8 cellular contexts compared by ENCODE assay signal in genomic region chr19:55484571-55485438, GRCh38. TPM values are rescaled to one million over a fixed set of nuclear protein-coding genes. Genes with fewer than 3 reads are reported as not detected.
DNase-seq lines count a peak whose midpoint lies in the region; ATAC-seq, FAIRE-seq and TF ChIP-seq lines count a peak whose summit lies in the region.

A gene with protein sequence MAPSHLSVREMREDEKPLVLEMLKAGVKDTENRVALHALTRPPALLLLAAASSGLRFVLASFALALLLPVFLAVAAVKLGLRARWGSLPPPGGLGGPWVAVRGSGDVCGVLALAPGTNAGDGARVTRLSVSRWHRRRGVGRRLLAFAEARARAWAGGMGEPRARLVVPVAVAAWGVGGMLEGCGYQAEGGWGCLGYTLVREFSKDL (plus strand): TSS chr19:55485188. CDS start chr19:55485709, 521 bp downstream.

- H2BK5ac ChIP-seq in IMR-90 (ENCODE audit: low read depth, low read length, poor library complexity, severe bottlenecking) (peak within 1 kb of the TSS; percentile 68), trophoblast cell (ENCODE audit: low read depth, low read length, poor library complexity) (peak within 1 kb of the TSS; percentile 94)

- H3K27ac Mint-ChIP-seq in activated naive CD4-positive, alpha-beta T cell treated with anti-CD3 and anti-CD28 coated beads, Interleukin-2, amount 50 U/mL, for 24 hours: no peak within 1 kb of the TSS

- H3K4me1 Mint-ChIP-seq in activated naive CD4-positive, alpha-beta T cell treated with anti-CD3 and anti-CD28 coated beads, Interleukin-2, amount 50 U/mL, for 24 hours: peaks cover 8% of the 10 kb centered on the region

- WGBS in IMR-90 (ENCODE audit: extremely low coverage in 2 of 2, insufficient read length in 1 of 2), 2 experiments: 13% methylated on average over 21 of the region's 80 CpGs; no CpG with 5 or more reads in 1 of the 2 experiments
- no CpG with 5 or more reads among the region's 80 CpGs for WGBS in trophoblast cell (ENCODE audit: extremely low coverage, insufficient coverage, insufficient read length)

- peaks cover 2% of the 10 kb centered on the region for H3K36me3 Mint-ChIP-seq in activated naive CD4-positive, alpha-beta T cell treated with anti-CD3 and anti-CD28 coated beads, Interleukin-2, amount 50 U/mL, for 24 hours

- H3K14ac ChIP-seq in IMR-90 (replicated peaks; ENCODE audit: low read depth, low read length) (peak within 1 kb of the TSS; percentile 98), trophoblast cell (ENCODE audit: low read length) (peak within 1 kb of the TSS; percentile 95)

- CTCF ChIA-PET in IMR-90 (lab: Yijun Ruan, JAX): interaction anchor here (0.7 to 1.0 kb wide), 2 partner anchors 17 to 19 kb away, joined by 4 to 6 read pairs; no protein-coding TSS in a partner anchor

- H3K9me3 Mint-ChIP-seq in activated naive CD4-positive, alpha-beta T cell treated with anti-CD3 and anti-CD28 coated beads, Interleukin-2, amount 50 U/mL, for 24 hours: no peaks in the 10 kb centered on the region

- H3K9ac ChIP-seq in IMR-90 (ENCODE audit: low read depth, low read length) (peak within 1 kb of the TSS; percentile 84), trophoblast cell (ENCODE audit: low read length) (peak within 1 kb of the TSS; percentile 86)

- H2BK15ac ChIP-seq in IMR-90 (ENCODE audit: low read depth, low read length): peak within 1 kb of the TSS; percentile 38; the same call in 1 of the 3 replicates

- no peak within 1 kb of the TSS; the same call in 1 of the 2 replicates for H3K56ac ChIP-seq in IMR-90 (ENCODE audit: extremely low read depth, insufficient read depth, low read length)

- TF ChIP-seq RAD21 in IMR-90 (IDR thresholded peaks at IDR 0.05; ENCODE audit: low read length): no peak

- TF ChIP-seq CTCF in IMR-90 (conservative IDR thresholded peaks at IDR 0.05; ENCODE audit: low read depth, low read length): no peak

- peak within 1 kb of the TSS; percentile 86 for H2BK120ac ChIP-seq in IMR-90 (ENCODE audit: low read depth, low read length)
- peak within 1 kb of the TSS; percentile 95 for H2BK120ac ChIP-seq in trophoblast cell (ENCODE audit: insufficient read depth, low read length, poor library complexity)

- peaks cover 12% of the 10 kb centered on the region; the same call in 1 of the 2 replicates for H3K36me3 ChIP-seq in IMR-90 (ENCODE audit: control insufficient read depth, insufficient read depth, low read length)
- peaks cover 22 to 26% of the 10 kb centered on the region in 2 experiments for H3K36me3 ChIP-seq in trophoblast cell (ENCODE audit: control insufficient read depth in 1 of 2, insufficient read depth in 2 of 2, low read length in 2 of 2)

- H4K12ac ChIP-seq in trophoblast cell (ENCODE audit: low read depth, low read length): peak within 1 kb of the TSS; percentile 88

- BruUV-seq in IMR-90 (replicated peaks; lab: Mats Ljungman, UMichigan): no TSS peak

- ATAC-seq in IMR-90 (ENCODE audit: low read depth): peak; percentile 38

- peak within 1 kb of the TSS; percentile 86 for H2BK12ac ChIP-seq in trophoblast cell (ENCODE audit: low read length)

- H2AFZ ChIP-seq in IMR-90 (replicated peaks; ENCODE audit: low read length, poor library complexity): peak within 1 kb of the TSS; percentile 93
- H2AFZ ChIP-seq in trophoblast cell (ENCODE audit: insufficient read depth, low read length, poor library complexity): peak within 1 kb of the TSS; percentile 60

- peak; percentile 89 for FAIRE-seq in urothelium cell line (lab: Jason Lieb, UNC)

- H3K79me2 ChIP-seq in trophoblast cell (ENCODE audit: control insufficient read depth, insufficient read depth, low read length, poor library complexity): peaks cover 24% of the 10 kb centered on the region

- H4K91ac ChIP-seq in IMR-90 (ENCODE audit: insufficient read depth, low read depth, low read length) (peak within 1 kb of the TSS; percentile 83), trophoblast cell (ENCODE audit: low read depth, low read length) (peak within 1 kb of the TSS; percentile 99)

- H3K27me3 ChIP-seq in IMR-90 (ENCODE audit: control insufficient read depth, insufficient read depth, low read length) (no peaks in the 10 kb centered on the region), trophoblast cell (ENCODE audit: insufficient read depth, low read length) (no peaks in the 10 kb centered on the region)

- H3K23ac ChIP-seq in IMR-90 (ENCODE audit: low read depth, low read length): peak within 1 kb of the TSS; percentile 94
- no peak within 1 kb of the TSS for H3K23ac ChIP-seq in trophoblast cell (ENCODE audit: low read length)

- in situ Hi-C loops in IMR-90 (cut with MboI; ENCODE audit: low sequenced_read_pairs): loop anchor here (25.0 kb wide), 1 partner anchor 1023 kb away; the partner anchor contains the start of genes CDC42EP5 and LENG9
- in situ Hi-C loops in SK-MEL-5 (cut with HindIII; ENCODE audit: low pct_unique_long_range_greater_than_20kb, low sequenced_read_pairs): no loop called here

- DNase-seq in NCI-H187 (lab: John Stamatoyannopoulos, UW): peak; percentile 36 to 40
- DNase-seq in NCI-H187 treated with DMSO at 0.1 percent for 48 hours (lab: John Stamatoyannopoulos, UW): no peak
- peak; percentile 48 for DNase-seq in IMR-90
- peak; percentile 51 for DNase-seq in SK-MEL-5 (ENCODE audit: low read depth, low spot score)
- DNase-seq in head of caudate nucleus: peak in 41 of 42 donors; percentile 32 to 86 (median 71)
- DNase-seq in trophoblast cell: peak; percentile 36 to 77
- DNase-seq in urothelium cell line (ENCODE audit: low spot score): peak; percentile 88

- peak within 1 kb of the TSS; percentile 85 for H2AK5ac ChIP-seq in IMR-90 (ENCODE audit: low read depth, low read length)
- peak within 1 kb of the TSS; percentile 98 for H2AK5ac ChIP-seq in trophoblast cell (ENCODE audit: low read length)

- H4K5ac ChIP-seq in IMR-90 (ENCODE audit: low read depth, low read length): peak within 1 kb of the TSS; percentile 81

- H4K20me1 ChIP-seq in IMR-90 (ENCODE audit: insufficient read depth, low read length): 0 out of 2 replicates have a peak, but pooled peaks cover 4% of the 10 kb centered on the region

- dilution Hi-C loops in IMR-90 (cut with HindIII; ENCODE audit: low sequenced_read_pairs, unreplicated experiment): no loop called here

- H2BK20ac ChIP-seq in IMR-90 (ENCODE audit: low read depth, low read length): no peak within 1 kb of the TSS

- H3K4me2 ChIP-seq in IMR-90 (ENCODE audit: low read depth, low read length) (peak within 1 kb of the TSS; percentile 91), trophoblast cell (ENCODE audit: low read length) (peak within 1 kb of the TSS; percentile 89)

- peaks cover 5 to 39% of the 10 kb centered on the region in 2 experiments for H3K79me1 ChIP-seq in IMR-90 (ENCODE audit: low read depth in 1 of 2, low read length in 2 of 2)
- H3K79me1 ChIP-seq in trophoblast cell (ENCODE audit: low read length): peaks cover 49% of the 10 kb centered on the region

- H3K4me1 ChIP-seq in IMR-90 (ENCODE audit: control insufficient read depth, insufficient read depth, low read length): peaks cover 30% of the 10 kb centered on the region
- H3K4me1 ChIP-seq in trophoblast cell (ENCODE audit: control insufficient read depth in 1 of 2, insufficient read depth in 2 of 2, low read length in 2 of 2): peaks cover 45 to 49% of the 10 kb centered on the region in 2 experiments

- POLR2A ChIA-PET in IMR-90 (lab: Charles Lee; ENCODE audit: unreplicated experiment): interaction anchor here (0.6 to 2.2 kb wide), 2 partner anchors 8 to 156 kb away, joined by 8 to 21 read pairs; partner anchors contain the start of genes ZNF580 and ZNF628

- H3K27ac ChIP-seq in IMR-90 (ENCODE audit: insufficient read depth, low read length) (peak within 1 kb of the TSS; percentile 89), trophoblast cell (ENCODE audit: low read depth, low read length) (peak within 1 kb of the TSS; percentile 99)

- peak; percentile 25; the same call in 1 of the 2 replicates for TF ChIP-seq POLR2A in IMR-90 (IDR thresholded peaks at IDR 0.05; ENCODE audit: low read depth, low read length)

- H2AK9ac ChIP-seq in IMR-90 (replicated peaks; ENCODE audit: low read depth, low read length, poor library complexity): peak within 1 kb of the TSS; percentile 99

- H3K4me3 ChIP-seq in IMR-90 (ENCODE audit: insufficient read depth, low read depth, low read length): peak within 1 kb of the TSS; percentile 80
- H3K4me3 ChIP-seq in trophoblast cell (ENCODE audit: low read depth, low read length): peak within 1 kb of the TSS; percentile 80

- intact Hi-C loops in IMR-90 (cut with micrococcal nuclease) (no loop called here), head of caudate nucleus (cut with DNase I) (no loop called here)

- peak within 1 kb of the TSS; percentile 83 to 90 for H4K8ac ChIP-seq in IMR-90 (ENCODE audit: low read depth in 2 of 2, low read length in 2 of 2)
- peak within 1 kb of the TSS; percentile 91 for H4K8ac ChIP-seq in trophoblast cell (ENCODE audit: low read depth, low read length)

- H3K9me1 ChIP-seq in IMR-90 (ENCODE audit: insufficient read depth, low read length): peaks cover 6% of the 10 kb centered on the region; the same call in 1 of the 2 replicates

- H3K4ac ChIP-seq in IMR-90 (ENCODE audit: low read depth, low read length): peak within 1 kb of the TSS; percentile 96
- H3K4ac ChIP-seq in trophoblast cell (ENCODE audit: low read depth, low read length): peak within 1 kb of the TSS; percentile 96

- H3K4me3 Mint-ChIP-seq in activated naive CD4-positive, alpha-beta T cell treated with anti-CD3 and anti-CD28 coated beads, Interleukin-2, amount 50 U/mL, for 24 hours: peak within 1 kb of the TSS; percentile 75

- peak within 1 kb of the TSS; percentile 14; the same call in 1 of the 2 replicates for H3K18ac ChIP-seq in IMR-90 (ENCODE audit: low read depth, low read length)
- H3K18ac ChIP-seq in trophoblast cell (ENCODE audit: low read length): peak within 1 kb of the TSS; percentile 82

- no peaks in the 10 kb centered on the region for H3K27me3 Mint-ChIP-seq in activated naive CD4-positive, alpha-beta T cell treated with anti-CD3 and anti-CD28 coated beads, Interleukin-2, amount 50 U/mL, for 24 hours

- H3K9me3 ChIP-seq in IMR-90 (ENCODE audit: control insufficient read depth, insufficient read depth, low read length) (no peaks in the 10 kb centered on the region), trophoblast cell (ENCODE audit: insufficient read depth, low read depth, low read length) (peaks cover 1% of the 10 kb centered on the region)

TF ChIP-seq in IMR-90, 13 proteins besides CTCF, POLR2A, EP300 and RAD21 (continues in another document):
- TF ChIP-seq CHD1 (IDR thresholded peaks at IDR 0.05; ENCODE audit: low read depth, low read length): no peak
- no peak for TF ChIP-seq BHLHE40 (IDR thresholded peaks at IDR 0.05; ENCODE audit: low read depth, low read length)
- no peak for TF ChIP-seq RFX5 (IDR thresholded peaks at IDR 0.05; ENCODE audit: low read depth, low read length)
- TF ChIP-seq MXI1 (IDR thresholded peaks at IDR 0.05; ENCODE audit: borderline replicate concordance, low read depth, low read length): peak; percentile 90

RNA-seq across cellular contexts. Expression of the gene that starts here (rescaled TPM):
- 4.3 and 7.2 TPM in 2 replicates for total RNA-seq in IMR-90 (2012; rRNA removed)
- polyA plus RNA-seq in IMR-90 (2012; rRNA removed): 40.9 and 41.2 TPM in 2 replicates
- 42.0 and 62.9 TPM in 2 replicates for polyA plus RNA-seq in IMR-90 (2012; cell fraction: cytosol; rRNA removed)
- polyA plus RNA-seq in IMR-90 (2012; cell fraction: nucleus; rRNA removed; ENCODE audit: low replicate concordance): 65.5 and 111 TPM in 2 replicates
- 11.8 TPM in 2 replicates for total RNA-seq in SK-MEL-5 (2014; rRNA removed; shearing (Covaris generic))
- 25.5 and 30.8 TPM in 2 replicates for polyA plus RNA-seq in SK-MEL-5 (2015; cell fraction: cytosol; rRNA removed)
- 63.0 and 82.9 TPM in 2 replicates for polyA plus RNA-seq in SK-MEL-5 (2015; cell fraction: nucleus; rRNA removed)
- 108 and 109 TPM in 2 replicates for polyA plus RNA-seq in trophoblast cell (2013)
